In genomic region chr14:77006127-77006526, GRCh38 we compare ENCODE assay signal across 16 cellular contexts. TPM values are rescaled to one million over a fixed set of nuclear protein-coding genes. Genes with fewer than 3 reads are reported as not detected.
A peak's percentile ranks its signal among the peaks of the same experiment; 100 is the strongest.
DNase-seq lines count a peak whose midpoint lies in the region; ATAC-seq, FAIRE-seq and TF ChIP-seq lines count a peak whose summit lies in the region.
"Had no signal": no experiment of that assay in that cellular context is flagged by ENCODE, and none has a peak within 500 bp of the region (broad histone marks: within the 10 kb centered on the region; RNA-seq: fewer than 3 reads in every experiment).

No MANE protein-coding gene starts in this region.

- no peaks in the 10 kb centered on the region for H3K9me2 ChIP-seq in GM23338 (ENCODE audit: insufficient read depth)

- no peaks in the 10 kb centered on the region for H3K79me2 ChIP-seq in GM23338 (replicated peaks; ENCODE audit: insufficient read depth)

- H3K27ac ChIP-seq in GM23338 (ENCODE audit: low read depth) (no peak overlapping the region; the same call in 1 of the 2 replicates), WERI-Rb-1 (peak overlapping the region; percentile 45), right lobe of liver (peak overlapping the region in 1 of 3 donors; percentile 95), stomach (peak overlapping the region; percentile 29 to 83 (median 79))
- H3K27ac ChIP-seq: spleen had no signal

- no peak for TF ChIP-seq EP300 in stomach (IDR thresholded peaks at IDR 0.05)

- H3K27me3 Mint-ChIP-seq in GM23338 (ENCODE audit: insufficient read depth, low read depth, poor library complexity) = peaks cover 12% of the 10 kb centered on the region
- H3K27me3 Mint-ChIP-seq in activated CD8-positive, alpha-beta T cell treated with anti-CD3 and anti-CD28 coated beads, Interleukin-2, amount 10 ng/mL, durations not matched to agents 7 days and 5 days (ENCODE audit: low read depth) = peaks cover 4% of the 10 kb centered on the region
- H3K27me3 Mint-ChIP-seq: activated CD4-positive, alpha-beta T cell treated with anti-CD3 and anti-CD28 coated beads, Interleukin-2, amount 10 ng/mL, durations not matched to agents 24 days and 14 days had no signal

- peaks cover 48% of the 10 kb centered on the region for H3K4me1 Mint-ChIP-seq in GM23338
- H3K4me1 Mint-ChIP-seq in activated CD8-positive, alpha-beta T cell treated with anti-CD3 and anti-CD28 coated beads, Interleukin-2, amount 10 ng/mL, durations not matched to agents 7 days and 5 days (ENCODE audit: low read depth) = peaks cover 19% of the 10 kb centered on the region

- H3K27me3 ChIP-seq in GM23338 (ENCODE audit: insufficient read depth) = no peaks in the 10 kb centered on the region
- no peaks in the 10 kb centered on the region for H3K27me3 ChIP-seq in WERI-Rb-1 (ENCODE audit: insufficient read depth, low read depth, severe bottlenecking)
- no peaks in the 10 kb centered on the region for H3K27me3 ChIP-seq in right lobe of liver
- H3K27me3 ChIP-seq in stomach = no peaks in the 10 kb centered on the region
- H3K27me3 ChIP-seq: colonic mucosa, spleen had no signal

- H3K4me1 ChIP-seq in GM23338 (ENCODE audit: insufficient read depth) = peaks cover 46% of the 10 kb centered on the region
- peaks cover 0 to 74% (median 29%) of the 10 kb centered on the region in 4 donors for H3K4me1 ChIP-seq in right lobe of liver
- peaks cover 56 to 73% (median 66%) of the 10 kb centered on the region in 4 donors for H3K4me1 ChIP-seq in stomach

- H3F3A ChIP-seq in GM23338 (replicated peaks; ENCODE audit: low read depth) = 0 out of 2 replicates have a peak, but pooled peaks cover 7% of the 10 kb centered on the region

- H3K9me3 Mint-ChIP-seq in GM23338 = 0 out of 3 replicates have a peak, but pooled peaks cover 4% of the 10 kb centered on the region
- no peaks in the 10 kb centered on the region for H3K9me3 Mint-ChIP-seq in activated CD8-positive, alpha-beta T cell treated with anti-CD3 and anti-CD28 coated beads, Interleukin-2, amount 10 ng/mL, durations not matched to agents 7 days and 5 days (ENCODE audit: insufficient read depth)
- H3K9me3 Mint-ChIP-seq: activated CD4-positive, alpha-beta T cell treated with anti-CD3 and anti-CD28 coated beads, Interleukin-2, amount 10 ng/mL, durations not matched to agents 24 days and 14 days had no signal

- H2AFZ ChIP-seq in GM23338 = 0 out of 2 replicates have a peak overlapping the region, but pooled peaks have one; percentile 23

- H4K20me1 ChIP-seq in GM23338 (replicated peaks; ENCODE audit: insufficient read depth) = no peaks in the 10 kb centered on the region

- intact Hi-C loops in right lobe of liver (cut with DNase I) = no loop called here
- intact Hi-C loops in stomach (cut with DNase I; ENCODE audit: low total_unique reads) = no loop called here

- no peak overlapping the region for H3K4me3 ChIP-seq in GM23338
- no peak overlapping the region for H3K4me3 ChIP-seq in WERI-Rb-1 (ENCODE audit: low read depth, low read length)
- no peak overlapping the region for H3K4me3 ChIP-seq in right lobe of liver
- no peak overlapping the region for H3K4me3 ChIP-seq in stomach
- H3K4me3 ChIP-seq: colonic mucosa, spleen had no signal

- no peaks in the 10 kb centered on the region for H3K9me3 ChIP-seq in WERI-Rb-1 (ENCODE audit: severe bottlenecking)
- H3K9me3 ChIP-seq in right lobe of liver = no peaks in the 10 kb centered on the region
- H3K9me3 ChIP-seq in stomach = no peaks in the 10 kb centered on the region
- H3K9me3 ChIP-seq: colonic mucosa, spleen had no signal

- DNase-seq in GM23338 (ENCODE audit: low spot score) (no peak), WERI-Rb-1 (no peak), right lobe of liver (peak in 2 of 3 donors; percentile 60 to 64), stomach (no peak), MV-4-11 (lab: John Stamatoyannopoulos, UW) (no peak), GM12891 (ENCODE audit: insufficient read length, low spot score) (no peak)
- no peak for DNase-seq in activated CD8-positive, alpha-beta T cell treated with anti-CD3 and anti-CD28 coated beads, Interleukin-2, amount 10 ng/mL, durations not matched to agents 7 days and 5 days
- DNase-seq: activated CD4-positive, alpha-beta T cell treated with anti-CD3 and anti-CD28 coated beads, Interleukin-2, amount 10 ng/mL, durations not matched to agents 24 days and 14 days; activated CD8-positive, alpha-beta memory T cell treated with anti-CD3 and anti-CD28 coated beads, Interleukin-2, amount 50 U/mL, for 4 hours; activated naive CD4-positive, alpha-beta T cell treated with Interleukin-2 at 50 U/mL for 16 hours; colonic mucosa; hippocampal formation; NCI-H524; nephron progenitor cell; spleen had no signal

- whole genome bisulfite sequencing in right lobe of liver (ENCODE audit: insufficient coverage, low coverage, low lambda C conversion rate, missing lambda C conversion rate) = 62% methylated on average over 8 of the region's 9 CpGs
- 76 to 83% (median 81%) methylated on average over 9 of the region's 9 CpGs for WGBS in stomach, 5 donors

- H3K36me3 ChIP-seq in GM23338 (ENCODE audit: insufficient read depth) (no peaks in the 10 kb centered on the region), WERI-Rb-1 (no peaks in the 10 kb centered on the region), right lobe of liver (no peaks in the 10 kb centered on the region), stomach (no peaks in the 10 kb centered on the region)
- H3K36me3 ChIP-seq: colonic mucosa, spleen had no signal

- peak overlapping the region; percentile 20; the same call in 1 of the 2 replicates for H3K27ac Mint-ChIP-seq in GM23338
- no peak overlapping the region for H3K27ac Mint-ChIP-seq in activated CD8-positive, alpha-beta T cell treated with anti-CD3 and anti-CD28 coated beads, Interleukin-2, amount 10 ng/mL, durations not matched to agents 7 days and 5 days
- H3K27ac Mint-ChIP-seq: activated CD4-positive, alpha-beta T cell treated with anti-CD3 and anti-CD28 coated beads, Interleukin-2, amount 10 ng/mL, durations not matched to agents 24 days and 14 days had no signal

- TF ChIP-seq CTCF in GM23338 (conservative IDR thresholded peaks at IDR 0.05; ENCODE audit: low read depth in 2 of 2) (no peak), WERI-Rb-1 (IDR thresholded peaks at IDR 0.05; ENCODE audit: low read depth, low read length) (no peak), right lobe of liver (IDR thresholded peaks at IDR 0.05) (no peak), stomach (IDR thresholded peaks at IDR 0.05) (no peak)

- H3K4me3 Mint-ChIP-seq in GM23338 = no peak overlapping the region
- no peak overlapping the region for H3K4me3 Mint-ChIP-seq in activated CD8-positive, alpha-beta T cell treated with anti-CD3 and anti-CD28 coated beads, Interleukin-2, amount 10 ng/mL, durations not matched to agents 7 days and 5 days
- H3K4me3 Mint-ChIP-seq: activated CD4-positive, alpha-beta T cell treated with anti-CD3 and anti-CD28 coated beads, Interleukin-2, amount 10 ng/mL, durations not matched to agents 24 days and 14 days; nephron progenitor cell had no signal

- TF ChIP-seq POLR2A in right lobe of liver (IDR thresholded peaks at IDR 0.05) (no peak), stomach (IDR thresholded peaks at IDR 0.05) (no peak), GM12891 (IDR thresholded peaks at IDR 0.05; ENCODE audit: low read depth, low read length) (no peak)

- CTCF ChIA-PET in activated CD8-positive, alpha-beta T cell treated with anti-CD3 and anti-CD28 coated beads, Interleukin-2, amount 10 ng/mL, durations not matched to agents 7 days and 5 days (lab: Charles Lee) = no interaction called here

- H3K36me3 Mint-ChIP-seq in GM23338 (ENCODE audit: low read depth) = no peaks in the 10 kb centered on the region; the same call in 2 of the 3 replicates
- H3K36me3 Mint-ChIP-seq in activated CD8-positive, alpha-beta T cell treated with anti-CD3 and anti-CD28 coated beads, Interleukin-2, amount 10 ng/mL, durations not matched to agents 7 days and 5 days (ENCODE audit: low read depth) = no peaks in the 10 kb centered on the region

- no peak overlapping the region for H3K4me2 ChIP-seq in GM23338

- no peak for FAIRE-seq in GM12891 (lab: Jason Lieb, UNC)

- POLR2A ChIA-PET in activated CD8-positive, alpha-beta T cell treated with anti-CD3 and anti-CD28 coated beads, Interleukin-2, amount 10 ng/mL, durations not matched to agents 7 days and 5 days (lab: Charles Lee) = interaction anchor here (0.5 to 0.6 kb wide), 2 partner anchors 44 to 188 kb away, joined by 3 read pairs; no protein-coding TSS in a partner anchor

- ATAC-seq in GM23338 (no peak; the same call in 2 of the 3 replicates), right lobe of liver (no peak), HG03520 (IDR thresholded peaks at IDR 0.05; ENCODE audit: unreplicated experiment) (no peak)
- no peak for ATAC-seq in activated CD8-positive, alpha-beta T cell treated with anti-CD3 and anti-CD28 coated beads, Interleukin-2, amount 10 ng/mL, durations not matched to agents 7 days and 5 days

TF ChIP-seq in GM23338, 12 proteins besides CTCF, POLR2A, EP300 and RAD21 (continues in another document):
- TF ChIP-seq EZH2 (IDR thresholded peaks at IDR 0.05; ENCODE audit: low read depth, unreplicated experiment) (no peak), ZNF114 (CRISPR knock-in tag; IDR thresholded peaks at IDR 0.05) (no peak)

TF ChIP-seq in GM12891, 5 proteins besides CTCF, POLR2A, EP300 and RAD21:
- no peak for TF ChIP-seq POLR2AphosphoS5 (IDR thresholded peaks at IDR 0.05; ENCODE audit: low read depth, low read length)
- no peak for TF ChIP-seq SPI1 (IDR thresholded peaks at IDR 0.05; ENCODE audit: low read depth, low read length)
- TF ChIP-seq TAF1 (IDR thresholded peaks at IDR 0.05; ENCODE audit: low read depth, low read length) = no peak
- no peak for TF ChIP-seq PAX5 (IDR thresholded peaks at IDR 0.05; ENCODE audit: insufficient read depth, low read length, severe bottlenecking)
- TF ChIP-seq POU2F2 (IDR thresholded peaks at IDR 0.05; ENCODE audit: low read depth, low read length) = no peak

RNA-seq across cellular contexts. Expression of gene IRF2BPL, which starts 22.4 kb away (rescaled TPM):
- total RNA-seq in GM23338 (2014; rRNA removed; shearing (Covaris generic)) = 97.8 and 119 TPM in 2 replicates
- 11.2 and 13.2 TPM in 2 replicates for polyA plus RNA-seq in GM23338 (2016; fragmentation: Nextera tagmentation; extraction: Ambion mirVana)
- total RNA-seq in right lobe of liver = 10 to 100 TPM; 11.7 to 18.1 (median 13.7) TPM
- total RNA-seq in stomach = 10 to 100 TPM in 4 of 5 donors, 1 to 10 TPM in 1; 5.3 to 43.6 (median 28.4) TPM
- 10 to 100 TPM in 2 of 3 donors, 1 to 10 TPM in 1; 8.5 to 17.7 (median 10.5) TPM for polyA plus RNA-seq in stomach
- polyA plus RNA-seq in GM12891 (2012; ENCODE audit: low read depth, missing spikeins) = 22.0 TPM
- 10 to 100 TPM; 34.5 to 35.6 TPM for total RNA-seq in activated CD8-positive, alpha-beta T cell treated with anti-CD3 and anti-CD28 coated beads, Interleukin-2, amount 10 ng/mL, durations not matched to agents 7 days and 5 days

Comparison
In these comparisons a context has a peak if more than half of its experiments do, and no peak if none do; other contexts are left out.
1. DNase-seq: peak in right lobe of liver (2 of 3); none in GM23338 (single experiment), WERI-Rb-1 (single experiment), stomach (single experiment), MV-4-11 (single experiment), GM12891 (single experiment) and activated CD8-positive, alpha-beta T cell treated with anti-CD3 and anti-CD28 coated beads, Interleukin-2, amount 10 ng/mL, durations not matched to agents 7 days and 5 days (single experiment).